1 cellular context compared by ENCODE assay signal in genomic region chrX:152638443-152638904, GRCh38.
TF ChIP-seq lines count a peak whose summit lies in the region.

No MANE protein-coding gene starts in this region.

TF ChIP-seq in HCT116, 20 proteins besides CTCF, POLR2A, EP300 and RAD21 (continued from another document):
- TF ChIP-seq REST (IDR thresholded peaks at IDR 0.05; ENCODE audit: low read depth), result no peak
- no peak for TF ChIP-seq ZBTB33 (IDR thresholded peaks at IDR 0.05; ENCODE audit: extremely low read depth, insufficient replicate concordance, low read length)
- no peak for TF ChIP-seq POLR2AphosphoS5 (IDR thresholded peaks at IDR 0.05; ENCODE audit: low read depth, low read length)
- no peak for TF ChIP-seq SP1 (IDR thresholded peaks at IDR 0.05; ENCODE audit: low read depth)
- no peak for TF ChIP-seq SRF (IDR thresholded peaks at IDR 0.05; ENCODE audit: low read depth)
